In genomic region chr3:131503328-131503650, GRCh38 we compare ENCODE assay signal across 8 cellular contexts. TPM values are rescaled to one million over a fixed set of nuclear protein-coding genes. Genes with fewer than 3 reads are reported as not detected.
DNase-seq lines count a peak whose midpoint lies in the region; ATAC-seq, FAIRE-seq and TF ChIP-seq lines count a peak whose summit lies in the region.

No MANE protein-coding gene starts in this region.

- TF ChIP-seq CTCF in OCI-LY7 (conservative IDR thresholded peaks at IDR 0.05; ENCODE audit: low read length) (no peak), endothelial cell of umbilical vein (IDR thresholded peaks at IDR 0.05; ENCODE audit: extremely low read depth in 1 of 2, insufficient read depth in 1 of 2, low read depth in 1 of 2, low read length in 2 of 2) (no peak), ovary (IDR thresholded peaks at IDR 0.05) (no peak)

- H3K9me2 ChIP-seq in OCI-LY7 (ENCODE audit: insufficient read depth, low read length) = no peaks in the 10 kb centered on the region

- H3K36me3 ChIP-seq in OCI-LY7 (ENCODE audit: insufficient read depth, low read length) = peaks cover 30% of the 10 kb centered on the region
- H3K36me3 ChIP-seq in endothelial cell of umbilical vein (ENCODE audit: control insufficient read depth in 2 of 2, extremely low read depth in 1 of 2, insufficient read depth in 2 of 2, low read length in 2 of 2) = peaks cover 1 to 5% of the 10 kb centered on the region in 2 experiments
- H3K36me3 ChIP-seq in ovary = no peaks in the 10 kb centered on the region

- H3K27me3 Mint-ChIP-seq in activated naive CD4-positive, alpha-beta T cell treated with anti-CD3 and anti-CD28 coated beads for 36 hours (ENCODE audit: low read depth) = no peaks in the 10 kb centered on the region

- peaks cover 30% of the 10 kb centered on the region for H3K36me3 Mint-ChIP-seq in activated naive CD4-positive, alpha-beta T cell treated with anti-CD3 and anti-CD28 coated beads for 36 hours (ENCODE audit: low read depth)

- TF ChIP-seq POLR2A in endothelial cell of umbilical vein (IDR thresholded peaks at IDR 0.05; ENCODE audit: low read depth, low read length) (no peak), ovary (IDR thresholded peaks at IDR 0.05) (no peak)

- TF ChIP-seq EP300 in ovary (IDR thresholded peaks at IDR 0.05) = no peak

- DNase-seq in activated naive CD4-positive, alpha-beta T cell treated with anti-CD3 and anti-CD28 coated beads for 36 hours = no peak
- no peak for DNase-seq in activated naive CD4-positive, alpha-beta T cell treated with Interleukin-2 at 50 U/mL for 16 hours
- DNase-seq in OCI-LY7 (ENCODE audit: low spot score) = peak; percentile 3
- peak; percentile 50 for DNase-seq in endothelial cell of umbilical vein (ENCODE audit: low read depth, low spot score)
- no peak for DNase-seq in ovary
- no peak for DNase-seq in NCI-H1048 (lab: John Stamatoyannopoulos, UW)
- no peak for DNase-seq in NCI-H2196 (lab: John Stamatoyannopoulos, UW; ENCODE audit: unreplicated experiment)

- H3K79me2 ChIP-seq in OCI-LY7 (ENCODE audit: insufficient read depth, low read depth, low read length) = peaks cover 43% of the 10 kb centered on the region
- H3K79me2 ChIP-seq in endothelial cell of umbilical vein (ENCODE audit: control insufficient read depth, insufficient read depth, low read length) = peaks cover 38% of the 10 kb centered on the region

- peaks cover 33% of the 10 kb centered on the region for H3K4me1 Mint-ChIP-seq in activated naive CD4-positive, alpha-beta T cell treated with anti-CD3 and anti-CD28 coated beads for 36 hours (ENCODE audit: low read depth)

- H3K9ac ChIP-seq in endothelial cell of umbilical vein (replicated peaks; ENCODE audit: extremely low read depth, insufficient read depth, low read length) = peak overlapping the region; percentile 88

- POLR2A ChIA-PET in OCI-LY7 (lab: Charles Lee) (interaction anchor here (0.8 to 1.0 kb wide), 2 partner anchors 8 to 100 kb away, joined by 3 read pairs; no protein-coding TSS in a partner anchor), endothelial cell of umbilical vein (lab: Charles Lee) (interaction anchor here (0.8 to 1.1 kb wide), 2 partner anchors 101 to 122 kb away, joined by 3 read pairs; partner anchors contain the start of gene NUDT16)

- ATAC-seq in HG03196 (IDR thresholded peaks at IDR 0.05; ENCODE audit: unreplicated experiment) = no peak

- H3K4me3 ChIP-seq in OCI-LY7 (ENCODE audit: low read depth, low read length, poor library complexity, severe bottlenecking) = peak overlapping the region; percentile 99
- H3K4me3 ChIP-seq in endothelial cell of umbilical vein (replicated peaks in 1 of 3; ENCODE audit: insufficient read depth in 1 of 3, low read depth in 1 of 3, low read length in 3 of 3) = peak overlapping the region; percentile 65 to 85 (median 85)
- peak overlapping the region; percentile 88 for H3K4me3 ChIP-seq in ovary

- H3K4me2 ChIP-seq in OCI-LY7 (ENCODE audit: low read length) (peak overlapping the region; percentile 88), endothelial cell of umbilical vein (ENCODE audit: insufficient read depth, low read length) (peak overlapping the region; percentile 95)

- no peaks in the 10 kb centered on the region for H3K9me3 Mint-ChIP-seq in activated naive CD4-positive, alpha-beta T cell treated with anti-CD3 and anti-CD28 coated beads for 36 hours

- H3K4me1 ChIP-seq in OCI-LY7 (ENCODE audit: insufficient read depth, low read length, poor library complexity, severe bottlenecking) (peaks cover 19% of the 10 kb centered on the region), endothelial cell of umbilical vein (ENCODE audit: control insufficient read depth, extremely low read depth, insufficient read depth, low read length) (peaks cover 32% of the 10 kb centered on the region), ovary (ENCODE audit: insufficient read depth) (peaks cover 7% of the 10 kb centered on the region)

- FAIRE-seq in endothelial cell of umbilical vein (lab: Jason Lieb, UNC) = peak; percentile 46

- H2AFZ ChIP-seq in OCI-LY7 (ENCODE audit: low read length) (peak overlapping the region; percentile 99), endothelial cell of umbilical vein (ENCODE audit: low read depth, low read length) (peak overlapping the region; percentile 94)

- no peaks in the 10 kb centered on the region for H3K9me3 ChIP-seq in OCI-LY7 (ENCODE audit: low read length)
- no peaks in the 10 kb centered on the region for H3K9me3 ChIP-seq in endothelial cell of umbilical vein (replicated peaks; ENCODE audit: control insufficient read depth, insufficient read depth, low read length)
- H3K9me3 ChIP-seq in ovary = no peaks in the 10 kb centered on the region

- H3K4me3 Mint-ChIP-seq in activated naive CD4-positive, alpha-beta T cell treated with anti-CD3 and anti-CD28 coated beads for 36 hours = peak overlapping the region; percentile 91

- H3K27ac Mint-ChIP-seq in activated naive CD4-positive, alpha-beta T cell treated with anti-CD3 and anti-CD28 coated beads for 36 hours = peak overlapping the region; percentile 3

- dilution Hi-C loops in endothelial cell of umbilical vein (cut with MboI; ENCODE audit: extremely low pct_ligation_motif_present, low sequenced_read_pairs) = no loop called here

- H3K27ac ChIP-seq in OCI-LY7 (ENCODE audit: low read depth, low read length, poor library complexity, severe bottlenecking) = no peak overlapping the region
- peak overlapping the region; percentile 62 for H3K27ac ChIP-seq in endothelial cell of umbilical vein (ENCODE audit: insufficient read depth, low read depth, low read length)
- H3K27ac ChIP-seq in ovary = peak overlapping the region in 1 of 2 donors; percentile 66

- H4K20me1 ChIP-seq in OCI-LY7 (ENCODE audit: insufficient read depth, low read length) (peaks cover 7% of the 10 kb centered on the region; the same call in 1 of the 2 replicates), endothelial cell of umbilical vein (replicated peaks; ENCODE audit: control insufficient read depth, extremely low read depth, insufficient read depth, low read length) (no peaks in the 10 kb centered on the region)

- H3K27me3 ChIP-seq in endothelial cell of umbilical vein (ENCODE audit: control insufficient read depth in 2 of 2, insufficient read depth in 2 of 2, low read length in 2 of 2) (no peaks in the 10 kb centered on the region), ovary (no peaks in the 10 kb centered on the region)

- H3K9me1 ChIP-seq in endothelial cell of umbilical vein (replicated peaks; ENCODE audit: control insufficient read depth, extremely low read depth, insufficient read depth, low read length) = no peaks in the 10 kb centered on the region

- CTCF ChIA-PET in activated naive CD4-positive, alpha-beta T cell treated with anti-CD3 and anti-CD28 coated beads for 36 hours (lab: Charles Lee) = no interaction called here
- CTCF ChIA-PET in OCI-LY7 (lab: Charles Lee; ENCODE audit: unreplicated experiment) (no interaction called here), endothelial cell of umbilical vein (lab: Charles Lee) (interaction anchor here (1.4 kb wide), 1 partner anchor 24 kb away, joined by 4 read pairs; no protein-coding TSS in a partner anchor)

- BruUV-seq in OCI-LY7 (replicated peaks; lab: Mats Ljungman, UMichigan) (TSS peak; percentile 96), endothelial cell of umbilical vein (replicated peaks; lab: Mats Ljungman, UMichigan) (TSS peak; percentile 78)

- intact Hi-C loops in activated naive CD4-positive, alpha-beta T cell treated with anti-CD3 and anti-CD28 coated beads for 36 hours (cut with micrococcal nuclease) = loop anchor here (1.0 to 10.0 kb wide), 7 partner anchors 122 to 1159 kb away; partner anchors contain the start of genes DNAJC13, NUDT16, PIK3R4 and UBA5
- intact Hi-C loops in OCI-LY7 (cut with micrococcal nuclease; ENCODE audit: unreplicated experiment) (loop anchor here (2.0 to 5.0 kb wide), 4 partner anchors 122 to 756 kb away; partner anchors contain the start of genes ASTE1, ATP2C1, NEK11 and NUDT16), endothelial cell of umbilical vein (cut with micrococcal nuclease) (loop anchor here (1.0 to 5.0 kb wide), 4 partner anchors 101 to 476 kb away; partner anchors contain the start of genes ASTE1 and NEK11), ovary (cut with DNase I) (no loop called here)

- 50 to 79% (median 61%) methylated on average over 1 of the region's 1 CpG for WGBS in ovary, 3 donors

TF ChIP-seq in endothelial cell of umbilical vein, 7 proteins besides CTCF, POLR2A, EP300 and RAD21:
- TF ChIP-seq FOS (IDR thresholded peaks at IDR 0.05; ENCODE audit: borderline replicate concordance, insufficient read depth, low read length) = peak; percentile 4
- no peak for TF ChIP-seq MAX (IDR thresholded peaks at IDR 0.05; ENCODE audit: insufficient read depth, insufficient read length)

RNA-seq across cellular contexts. Expression of gene MRPL3, which starts 0.5 kb away (rescaled TPM):
- total RNA-seq in activated naive CD4-positive, alpha-beta T cell treated with anti-CD3 and anti-CD28 coated beads for 36 hours = 100 to 1,000 TPM; 151 to 161 TPM
- total RNA-seq in OCI-LY7 (2014; rRNA removed; shearing (Covaris generic)) = 121 and 135 TPM in 2 replicates
- total RNA-seq in OCI-LY7 (2022) = 126 and 133 TPM in 2 replicates
- total RNA-seq in endothelial cell of umbilical vein = 68.2 and 68.8 TPM in 2 replicates
- 47.8 and 49.6 TPM in 2 replicates for polyA plus RNA-seq in endothelial cell of umbilical vein
- 94.5 and 106 TPM in 2 replicates for polyA plus RNA-seq in endothelial cell of umbilical vein (2011; cell fraction: cytosol; rRNA removed)
- 57.8 and 69.2 TPM in 2 replicates for polyA plus RNA-seq in endothelial cell of umbilical vein (2011; cell fraction: nucleus; rRNA removed)
- polyA plus RNA-seq in endothelial cell of umbilical vein (2012) = 43.7 and 84.1 TPM in 2 replicates
- polyA minus RNA-seq in endothelial cell of umbilical vein = 76.2 and 90.8 TPM in 2 replicates
- polyA minus RNA-seq in endothelial cell of umbilical vein (2011; cell fraction: cytosol; rRNA and poly(A)+ RNA removed) = 82.7 TPM
- polyA minus RNA-seq in endothelial cell of umbilical vein (2011; cell fraction: nucleus; rRNA and poly(A)+ RNA removed) = 58.1 and 70.0 TPM in 2 replicates
- total RNA-seq in ovary = 10 to 100 TPM; 58.5 to 91.8 (median 70.1) TPM
- polyA plus RNA-seq in ovary = 10 to 100 TPM; 57.2 to 85.2 TPM

Comparison
In these comparisons a context has a peak if more than half of its experiments do, and no peak if none do; other contexts are left out.
1. DNase-seq: peak in OCI-LY7 (single experiment) and endothelial cell of umbilical vein (single experiment); none in activated naive CD4-positive, alpha-beta T cell treated with anti-CD3 and anti-CD28 coated beads for 36 hours (single experiment), activated naive CD4-positive, alpha-beta T cell treated with Interleukin-2 at 50 U/mL for 16 hours (single experiment), ovary (0 of 5), NCI-H1048 (single experiment) and NCI-H2196 (single experiment).
2. intact Hi-C loops: an anchor here in activated naive CD4-positive, alpha-beta T cell treated with anti-CD3 and anti-CD28 coated beads for 36 hours (1.0 to 10.0 kb wide), OCI-LY7 (2.0 to 5.0 kb wide) and endothelial cell of umbilical vein (1.0 to 5.0 kb wide); none called in ovary.
3. Peak in every context shown above with its lines, with median percentiles within 50 percentile points of each other: H3K4me3 ChIP-seq.